25 cellular contexts compared by ENCODE assay signal in the genomic region with DNA sequence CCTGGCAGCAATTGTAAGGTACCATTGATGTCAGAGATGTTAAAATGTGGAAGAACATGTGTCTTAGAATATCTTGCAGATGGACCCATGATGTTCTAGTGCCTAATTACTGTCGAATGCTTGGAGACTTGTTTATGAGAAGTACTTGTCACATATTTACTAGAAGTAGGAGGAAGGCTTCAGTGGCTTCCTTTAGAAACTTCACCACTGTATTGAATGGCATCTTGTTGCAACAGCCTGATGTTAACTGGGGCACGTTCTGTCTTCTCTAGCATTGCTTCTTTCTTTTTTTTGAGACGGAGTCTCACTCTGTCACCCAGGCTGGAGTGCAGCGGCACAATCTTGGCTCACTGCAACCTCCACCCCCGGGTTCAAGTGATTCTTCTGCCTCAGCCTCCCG. TPM values are rescaled to one million over a fixed set of nuclear protein-coding genes. Genes with fewer than 3 reads are reported as not detected.
A peak's percentile ranks its signal among the peaks of the same experiment; 100 is the strongest.
DNase-seq lines count a peak whose midpoint lies in the region; FAIRE-seq and TF ChIP-seq lines count a peak whose summit lies in the region.
"Had no signal": no experiment of that assay in that cellular context is flagged by ENCODE, and none has a peak within 500 bp of the region (broad histone marks: within the 10 kb centered on the region; RNA-seq: fewer than 3 reads in every experiment).

No MANE protein-coding gene starts in this region.

- TF ChIP-seq CTCF in AG10803 (conservative IDR thresholded peaks at IDR 0.05; ENCODE audit: low read length) (no peak), neutrophil (IDR thresholded peaks at IDR 0.05) (no peak), nephron progenitor cell (IDR thresholded peaks at IDR 0.05) (no peak)

- no peak overlapping the region for H3K4me3 ChIP-seq in AG10803 (ENCODE audit: low read length)
- H3K4me3 ChIP-seq in neutrophil (ENCODE audit: low read depth in 1 of 2, low read length in 1 of 2): no peak overlapping the region
- H3K4me3 ChIP-seq: BLaER1, transverse colon had no signal

- peaks cover 13% of the 10 kb centered on the region for H3K36me3 ChIP-seq in neutrophil

- H3K9me3 Mint-ChIP-seq in activated naive CD8-positive, alpha-beta T cell treated with anti-CD3 and anti-CD28 coated beads for 36 hours: peaks cover 2% of the 10 kb centered on the region
- H3K9me3 Mint-ChIP-seq in nephron progenitor cell: no peaks in the 10 kb centered on the region

- peak; percentile 47 for FAIRE-seq in GM18507 (lab: Jason Lieb, UNC)
- FAIRE-seq: D721Med had no signal

- peak overlapping the region; percentile 72 for H3K27ac ChIP-seq in neutrophil
- H3K27ac ChIP-seq: BLaER1, transverse colon had no signal

- H3K9me3 ChIP-seq in neutrophil: no peaks in the 10 kb centered on the region
- H3K9me3 ChIP-seq: transverse colon had no signal

- H3K27me3 ChIP-seq in neutrophil: no peaks in the 10 kb centered on the region
- H3K27me3 ChIP-seq: BLaER1, transverse colon had no signal

- H3K36me3 Mint-ChIP-seq in activated naive CD8-positive, alpha-beta T cell treated with anti-CD3 and anti-CD28 coated beads for 36 hours: peaks cover 53% of the 10 kb centered on the region
- H3K36me3 Mint-ChIP-seq in nephron progenitor cell (ENCODE audit: low read depth): peaks cover 25% of the 10 kb centered on the region

- peaks cover 82 to 83% of the 10 kb centered on the region in 2 experiments for H3K4me1 ChIP-seq in neutrophil (ENCODE audit: control insufficient read depth in 1 of 2, insufficient read depth in 1 of 2, low read depth in 1 of 2, low read length in 1 of 2)

- DNase-seq in AG10803 (ENCODE audit: low read depth): peak; percentile 49
- DNase-seq in GM18507 (ENCODE audit: extremely low spot score, insufficient read length, low read depth): no peak
- no peak for DNase-seq in activated naive CD8-positive, alpha-beta T cell treated with anti-CD3 and anti-CD28 coated beads for 36 hours
- no peak for DNase-seq in NCI-H128 (lab: John Stamatoyannopoulos, UW; ENCODE audit: unreplicated experiment)
- no peak for DNase-seq in iPS-NIHi7 (ENCODE audit: extremely low spot score)
- no peak for DNase-seq in activated T-cell treated with anti-CD3 and anti-CD28 coated beads for 4 hours
- DNase-seq in nephron progenitor cell: no peak
- DNase-seq: ACHN; activated CD4-positive, alpha-beta T cell treated with anti-CD3 and anti-CD28 coated beads, Interleukin-2, amount 50 U/mL, for 48 hours; activated CD4-positive, CD25-positive, alpha-beta regulatory T cell; activated CD8-positive, alpha-beta memory T cell treated with anti-CD3 and anti-CD28 coated beads, Interleukin-2, amount 50 U/mL, for 4 hours; activated naive CD4-positive, alpha-beta T cell treated with anti-CD3 and anti-CD28 coated beads, Interleukin-2, amount 50 U/mL, for 16 hours; caudate nucleus; Karpas-422; mesendoderm; NCI-H1694; NCI-H2171; NCI-H526; NK-92 treated with Interleukin-12 subunit alpha and Interleukin-12 subunit beta, amount 100 ng/mL, for 24 hours; nucleus accumbens; SHP77; transverse colon had no signal

- H3K4me1 Mint-ChIP-seq in activated naive CD8-positive, alpha-beta T cell treated with anti-CD3 and anti-CD28 coated beads for 36 hours: peaks cover 87% of the 10 kb centered on the region
- H3K4me1 Mint-ChIP-seq in nephron progenitor cell: no peaks in the 10 kb centered on the region

- H3K27ac Mint-ChIP-seq in activated naive CD8-positive, alpha-beta T cell treated with anti-CD3 and anti-CD28 coated beads for 36 hours: peak overlapping the region; percentile 81
- H3K27ac Mint-ChIP-seq in nephron progenitor cell: no peak overlapping the region

- H3K4me3 Mint-ChIP-seq in activated naive CD8-positive, alpha-beta T cell treated with anti-CD3 and anti-CD28 coated beads for 36 hours: no peak overlapping the region
- no peak overlapping the region for H3K4me3 Mint-ChIP-seq in nephron progenitor cell

- H3K27me3 Mint-ChIP-seq in activated naive CD8-positive, alpha-beta T cell treated with anti-CD3 and anti-CD28 coated beads for 36 hours: no peaks in the 10 kb centered on the region
- H3K27me3 Mint-ChIP-seq in nephron progenitor cell (ENCODE audit: low read depth, poor library complexity): no peaks in the 10 kb centered on the region

RNA-seq across cellular contexts. Expression of gene UGCG, which starts 16.5 kb away (rescaled TPM):
- total RNA-seq in activated naive CD8-positive, alpha-beta T cell treated with anti-CD3 and anti-CD28 coated beads for 36 hours: 10 to 100 TPM; 28.9 to 29.8 TPM
